Comparison of ENCODE assay signal across 8 cellular contexts in the genomic region with DNA sequence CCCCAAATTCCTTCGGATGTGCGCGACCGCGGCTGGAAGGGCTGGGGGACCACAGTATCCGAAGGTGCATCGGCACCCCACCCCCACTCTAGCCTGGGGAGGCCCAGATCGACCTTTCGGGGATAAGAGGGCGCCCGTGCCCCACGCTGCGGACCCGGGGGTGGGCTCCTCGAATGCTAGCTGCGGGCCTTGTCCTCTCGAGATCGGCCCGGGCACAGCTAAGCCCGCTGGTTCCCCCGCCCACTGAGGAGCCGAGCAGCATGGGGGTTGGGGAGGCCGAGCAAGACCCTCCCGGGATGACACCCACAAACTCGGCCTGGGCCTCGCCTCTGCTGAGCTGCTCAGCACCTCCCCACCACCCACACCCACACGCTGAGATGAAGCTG. TPM values are rescaled to one million over a fixed set of nuclear protein-coding genes. Genes with fewer than 3 reads are reported as not detected.
DNase-seq lines count a peak whose midpoint lies in the region; ATAC-seq, FAIRE-seq and TF ChIP-seq lines count a peak whose summit lies in the region.

No MANE protein-coding gene starts in this region.

- H3K36me3 ChIP-seq in Loucy (ENCODE audit: insufficient read depth, low read length), result no peaks in the 10 kb centered on the region

- H3K27ac Mint-ChIP-seq in CD14-positive monocyte, result peak overlapping the region in 5 of 7 donors; percentile 8 to 87 (median 57)
- peak overlapping the region; percentile 62 to 89 for H3K27ac Mint-ChIP-seq in effector memory CD8-positive, alpha-beta T cell
- H3K27ac Mint-ChIP-seq in naive thymus-derived CD8-positive, alpha-beta T cell, result peak overlapping the region in 9 of 10 donors; percentile 39 to 93 (median 83)

- DNase-seq in CD14-positive monocyte (ENCODE audit: low spot score), result no peak
- no peak for DNase-seq in effector memory CD8-positive, alpha-beta T cell
- DNase-seq in naive thymus-derived CD8-positive, alpha-beta T cell, result peak in 2 of 10 donors; percentile 27 to 72
- no peak for DNase-seq in NCI-H146 (lab: John Stamatoyannopoulos, UW)
- no peak for DNase-seq in GM19239 (ENCODE audit: insufficient read length, low spot score)

- peaks cover 36% of the 10 kb centered on the region for H3K79me2 ChIP-seq in Loucy (ENCODE audit: insufficient read depth, low read length)

- H3K4me3 Mint-ChIP-seq in CD14-positive monocyte, result peak overlapping the region; percentile 83 to 93
- peak overlapping the region; percentile 90 for H3K4me3 Mint-ChIP-seq in effector memory CD8-positive, alpha-beta T cell
- peak overlapping the region; percentile 80 to 91 (median 86) for H3K4me3 Mint-ChIP-seq in naive thymus-derived CD8-positive, alpha-beta T cell

- no peaks in the 10 kb centered on the region for H3K27me3 ChIP-seq in Loucy (ENCODE audit: insufficient read depth, low read length, poor library complexity, severe bottlenecking)

- H3K27me3 Mint-ChIP-seq in CD14-positive monocyte (ENCODE audit: low read depth in 3 of 3), result peaks cover 40 to 56% (median 45%) of the 10 kb centered on the region in 3 donors
- no peaks in the 10 kb centered on the region for H3K27me3 Mint-ChIP-seq in effector memory CD8-positive, alpha-beta T cell
- H3K27me3 Mint-ChIP-seq in naive thymus-derived CD8-positive, alpha-beta T cell, result no peaks in the 10 kb centered on the region

- POLR2A ChIA-PET in naive thymus-derived CD8-positive, alpha-beta T cell (lab: Charles Lee), result interaction anchor here (1.0 to 25.7 kb wide), 11 partner anchors 9 to 118 kb away, joined by 3 to 430 read pairs (median 8); a partner anchor contains a TSS

- H3K9me2 ChIP-seq in Loucy (replicated peaks; ENCODE audit: low read depth, low read length), result no peaks in the 10 kb centered on the region

- TF ChIP-seq CTCF in CD14-positive monocyte (IDR thresholded peaks at IDR 0.05) (no peak), Loucy (conservative IDR thresholded peaks at IDR 0.05; ENCODE audit: low read length) (no peak)

- H3K4me2 ChIP-seq in Loucy (ENCODE audit: low read depth, low read length, poor library complexity, severe bottlenecking), result peak overlapping the region; percentile 98

- intact Hi-C loops in CD14-positive monocyte (cut with micrococcal nuclease), result loop anchor here (5.0 kb wide), 2 partner anchors 50 to 355 kb away; a partner anchor contains a TSS

- peaks cover 26 to 28% of the 10 kb centered on the region in 2 donors for H3K36me3 Mint-ChIP-seq in CD14-positive monocyte
- H3K36me3 Mint-ChIP-seq in effector memory CD8-positive, alpha-beta T cell (ENCODE audit: insufficient read depth), result peaks cover 48% of the 10 kb centered on the region
- H3K36me3 Mint-ChIP-seq in naive thymus-derived CD8-positive, alpha-beta T cell, result peaks cover 0 to 3% (median 0%) of the 10 kb centered on the region in 3 donors

- peak overlapping the region; percentile 64 for H3K9ac ChIP-seq in Loucy (ENCODE audit: low read depth, low read length, poor library complexity, severe bottlenecking)

- peaks cover 0 to 7% (median 1%) of the 10 kb centered on the region in 7 donors for H3K9me3 Mint-ChIP-seq in CD14-positive monocyte
- no peaks in the 10 kb centered on the region for H3K9me3 Mint-ChIP-seq in effector memory CD8-positive, alpha-beta T cell
- no peaks in the 10 kb centered on the region for H3K9me3 Mint-ChIP-seq in naive thymus-derived CD8-positive, alpha-beta T cell

- no peaks in the 10 kb centered on the region for H3F3A ChIP-seq in Loucy (ENCODE audit: low read depth)

- peaks cover 46% of the 10 kb centered on the region for H3K4me1 Mint-ChIP-seq in CD14-positive monocyte
- H3K4me1 Mint-ChIP-seq in effector memory CD8-positive, alpha-beta T cell (ENCODE audit: low read depth in 2 of 2), result peaks cover 39 to 48% of the 10 kb centered on the region in 2 donors
- peaks cover 31 to 58% (median 48%) of the 10 kb centered on the region in 4 donors for H3K4me1 Mint-ChIP-seq in naive thymus-derived CD8-positive, alpha-beta T cell

- peaks cover 49% of the 10 kb centered on the region for H3K4me1 ChIP-seq in Loucy (ENCODE audit: insufficient read depth, low read length, poor library complexity, severe bottlenecking)

- H3K9me3 ChIP-seq in Loucy (ENCODE audit: insufficient read depth, low read depth, low read length), result no peaks in the 10 kb centered on the region

- H3K4me3 ChIP-seq in Loucy (ENCODE audit: low read length, poor library complexity, severe bottlenecking), result peak overlapping the region; percentile 89

- peaks cover 30% of the 10 kb centered on the region for H4K20me1 ChIP-seq in Loucy (ENCODE audit: insufficient read depth, low read length, poor library complexity, severe bottlenecking)

- no peak for ATAC-seq in effector memory CD8-positive, alpha-beta T cell (replicated peaks)
- ATAC-seq in naive thymus-derived CD8-positive, alpha-beta T cell, result no peak
- no peak for ATAC-seq in HG03139 (IDR thresholded peaks at IDR 0.05; ENCODE audit: unreplicated experiment)
- no peak for ATAC-seq in GM18519 (IDR thresholded peaks at IDR 0.05; ENCODE audit: low FRiP score, unreplicated experiment)

- no peak for FAIRE-seq in GM19239 (lab: Jason Lieb, UNC)

- H2AFZ ChIP-seq in Loucy (ENCODE audit: low read length), result peak overlapping the region; percentile 92

RNA-seq across cellular contexts. Expression of a gene that starts 0.7 kb away (rescaled TPM):
- polyA plus RNA-seq in CD14-positive monocyte, result under 1 TPM; 0.78 to 0.94 TPM
- total RNA-seq in naive thymus-derived CD8-positive, alpha-beta T cell, result 10 to 100 TPM; 29.0 to 30.7 TPM
- 1 to 10 TPM; 1.6 to 4.4 (median 4.4) TPM for polyA plus RNA-seq in naive thymus-derived CD8-positive, alpha-beta T cell

RNA-seq across cellular contexts. Expression of a gene that starts 54.8 kb away (rescaled TPM):
- polyA plus RNA-seq in CD14-positive monocyte, result 1 to 10 TPM; 4.8 to 7.8 TPM
- total RNA-seq in naive thymus-derived CD8-positive, alpha-beta T cell, result 1 to 10 TPM; 1.6 to 2.5 TPM
- 1 to 10 TPM in 1 of 3 donors, under 1 TPM in 2; 0.31 to 2.0 (median 0.39) TPM for polyA plus RNA-seq in naive thymus-derived CD8-positive, alpha-beta T cell
